ENCODE assay signal across 8 cellular contexts in genomic region chr20:43537921-43538854, GRCh38. TPM values are rescaled to one million over a fixed set of nuclear protein-coding genes. Genes with fewer than 3 reads are reported as not detected.
A peak's percentile ranks its signal among the peaks of the same experiment; 100 is the strongest.
DNase-seq lines count a peak whose midpoint lies in the region; ATAC-seq and TF ChIP-seq lines count a peak whose summit lies in the region.

No MANE protein-coding gene starts in this region.

- H3K4me1 ChIP-seq in colonic mucosa (no peaks in the 10 kb centered on the region), left lung (peaks cover 0 to 8% of the 10 kb centered on the region in 2 donors)

- intact Hi-C loops in colonic mucosa (cut with DNase I), result loop anchor here (2.0 to 5.0 kb wide), 2 partner anchors 155 to 554 kb away; no protein-coding TSS in a partner anchor
- intact Hi-C loops in left lung (cut with DNase I), result no loop called here

- no peaks in the 10 kb centered on the region for H3K36me3 ChIP-seq in colonic mucosa
- H3K36me3 ChIP-seq in left lung, result peaks cover 0 to 15% of the 10 kb centered on the region in 2 donors

- H3K4me3 ChIP-seq in colonic mucosa (no peak overlapping the region), left lung (no peak overlapping the region)

- peak; percentile 81 for DNase-seq in activated effector memory CD4-positive, alpha-beta T cell treated with anti-CD3 and anti-CD28 coated beads, Interleukin-2, amount 50 U/mL, for 16 hours
- no peak for DNase-seq in activated effector memory CD4-positive, alpha-beta T cell treated with Interleukin-2 at 50 U/mL for 16 hours
- DNase-seq in NCI-H2171 (lab: John Stamatoyannopoulos, UW) (peak; percentile 44), colonic mucosa (peak; percentile 80), left lung (peak in 1 of 2 donors; percentile 47)
- DNase-seq in activated CD4-positive, CD25-positive, alpha-beta regulatory T cell (lab: John Stamatoyannopoulos, UW), result peak in 3 of 4 experiments; percentile 6 to 25 (median 10)
- peak in 2 of 3 experiments; percentile 12 to 47 for DNase-seq in stimulated activated CD4-positive, alpha-beta T cell treated with anti-CD3 and anti-CD28 coated beads, TNF-alpha, amount 100 ng/mL, for 24 hours (ENCODE audit: low read depth in 3 of 3)

- H3K9ac ChIP-seq in colonic mucosa (ENCODE audit: low read depth in 2 of 2, low read length in 2 of 2), result no peak overlapping the region

- TF ChIP-seq CTCF in colonic mucosa (IDR thresholded peaks at IDR 0.05), result peak; percentile 95
- peak; percentile 83 to 91 for TF ChIP-seq CTCF in left lung (IDR thresholded peaks at IDR 0.05)

- ATAC-seq in left lung, result peak; percentile 92
- ATAC-seq in HG03025 (IDR thresholded peaks at IDR 0.05; ENCODE audit: low FRiP score, unreplicated experiment), result no peak

- H3K27ac ChIP-seq in colonic mucosa, result no peak overlapping the region
- no peak overlapping the region for H3K27ac ChIP-seq in left lung

- H3K9me3 ChIP-seq in colonic mucosa (no peaks in the 10 kb centered on the region), left lung (no peaks in the 10 kb centered on the region)

- no peaks in the 10 kb centered on the region for H3K27me3 ChIP-seq in colonic mucosa
- no peaks in the 10 kb centered on the region for H3K27me3 ChIP-seq in left lung

RNA-seq across cellular contexts. Expression of gene SGK2, which starts 20.6 kb away (rescaled TPM):
- 10 to 100 TPM; 80.2 to 82.3 TPM for total RNA-seq in colonic mucosa
- total RNA-seq in left lung, result 1 to 10 TPM in 1 of 2 donors, under 1 TPM in 1; 0.39 to 1.1 TPM

RNA-seq across cellular contexts. Expression of gene L3MBTL1, which starts 30.7 kb away (rescaled TPM):
- 1 to 10 TPM; 4.5 to 8.8 TPM for total RNA-seq in colonic mucosa
- 1 to 10 TPM; 8.1 to 8.7 TPM for total RNA-seq in left lung

RNA-seq across cellular contexts. Expression of gene IFT52, which starts 52.5 kb away (rescaled TPM):
- total RNA-seq in colonic mucosa (10 to 100 TPM; 12.6 to 19.2 TPM), left lung (10 to 100 TPM; 19.4 to 20.8 TPM)

Comparison
In these comparisons a context has a peak if more than half of its experiments do, and no peak if none do; other contexts are left out.
1. RNA of gene SGK2, which starts 20.6 kb away (total RNA-seq): 80.2 to 82.3 TPM in colonic mucosa; 0.39 to 1.1 TPM in left lung; every median in the first group is over 10 times any median in the second.